Comparison of ENCODE assay signal across 19 cellular contexts in the genomic region with DNA sequence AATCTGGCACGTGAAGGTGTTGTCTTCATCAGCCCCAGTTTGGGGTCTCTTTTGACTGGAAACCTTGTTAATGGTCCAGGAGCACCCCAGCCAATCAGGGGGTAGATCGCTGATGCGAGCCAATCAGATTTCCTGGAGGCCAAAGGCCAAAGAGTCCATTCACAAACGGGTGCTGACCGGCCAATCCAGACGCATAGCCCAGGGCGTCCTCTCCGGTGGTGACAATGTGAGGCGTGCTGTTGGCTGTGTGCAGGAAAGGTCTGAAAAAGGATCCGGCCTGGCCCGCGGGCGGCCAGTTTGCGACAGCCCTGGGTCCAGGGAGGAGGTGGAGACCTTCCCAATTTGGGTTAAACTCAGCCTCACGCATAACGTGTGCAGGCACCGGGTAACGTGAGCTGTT. TPM values are rescaled to one million over a fixed set of nuclear protein-coding genes. Genes with fewer than 3 reads are reported as not detected.
A peak's percentile ranks its signal among the peaks of the same experiment; 100 is the strongest.
DNase-seq lines count a peak whose midpoint lies in the region; ATAC-seq and TF ChIP-seq lines count a peak whose summit lies in the region.
"Had no signal": no experiment of that assay in that cellular context is flagged by ENCODE, and none has a peak within 500 bp of the region (broad histone marks: within the 10 kb centered on the region; RNA-seq: fewer than 3 reads in every experiment).

No MANE protein-coding gene starts in this region.

- no peak overlapping the region for H3K27ac ChIP-seq in breast epithelium
- no peak overlapping the region for H3K27ac ChIP-seq in testis
- H3K27ac ChIP-seq in spleen = peak overlapping the region in 1 of 8 donors; percentile 13
- H3K27ac ChIP-seq: A549, sigmoid colon had no signal

- no peaks in the 10 kb centered on the region for H3K27me3 ChIP-seq in breast epithelium
- no peaks in the 10 kb centered on the region for H3K27me3 ChIP-seq in testis
- H3K27me3 ChIP-seq in spleen (replicated peaks in 1 of 7) = peaks cover 0 to 30% (median 0%) of the 10 kb centered on the region in 7 donors

- intact Hi-C loops in breast epithelium (cut with DNase I; ENCODE audit: low total_unique reads) = no loop called here
- intact Hi-C loops in testis (cut with DNase I; ENCODE audit: low total_unique reads) = no loop called here
- intact Hi-C loops in spleen (cut with DNase I; ENCODE audit: low total_unique reads) = no loop called here

- H3K4me1 ChIP-seq in breast epithelium = peaks cover 3 to 11% of the 10 kb centered on the region in 2 donors
- H3K4me1 ChIP-seq in testis = peaks cover 9% of the 10 kb centered on the region
- H3K4me1 ChIP-seq in spleen = peaks cover 30 to 73% (median 51%) of the 10 kb centered on the region in 6 donors

- in situ Hi-C loops in T47D (cut with HindIII; ENCODE audit: low pct_unique_long_range_greater_than_20kb, low sequenced_read_pairs) = no loop called here

- H3K36me3 ChIP-seq in breast epithelium (no peaks in the 10 kb centered on the region), testis (ENCODE audit: low read depth, missing control alignments) (no peaks in the 10 kb centered on the region), spleen (peaks cover 0 to 11% (median 0%) of the 10 kb centered on the region in 6 donors)
- H3K36me3 ChIP-seq: sigmoid colon had no signal

- DNase-seq in T47D (ENCODE audit: low read depth in 1 of 2, low spot score in 1 of 2) (peak; percentile 53 to 78), breast epithelium (ENCODE audit: low spot score in 2 of 2) (no peak), choroid plexus epithelial cell (ENCODE audit: low read depth) (peak; percentile 20), medulla oblongata (ENCODE audit: extremely low spot score) (peak; percentile 51), testis (peak; percentile 67), spleen (no peak)
- DNase-seq in stimulated activated CD4-positive, alpha-beta T cell treated with anti-CD3 and anti-CD28 coated beads, Interleukin-2, amount 100 ng/mL, for 48 hours = no peak
- DNase-seq: activated CD4-positive, alpha-beta memory T cell treated with anti-CD3 and anti-CD28 coated beads for 36 hours; activated T-cell treated with anti-CD3 and anti-CD28 coated beads, Interleukin-2, amount 50 U/mL, for 48 hours; CD8-positive, alpha-beta memory T cell; cerebellar nuclear complex; GF-D8; KG1; NCI-H1092 treated with DMSO at 0.1 percent for 48 hours; sigmoid colon had no signal

- 36 to 40% methylated on average over 12 to 18 of the region's 18 CpGs for WGBS in testis, 2 donors
- 63 to 84% (median 71%) methylated on average over 18 of the region's 18 CpGs for WGBS in spleen, 5 donors

- TF ChIP-seq CTCF in breast epithelium (IDR thresholded peaks at IDR 0.05) (no peak), choroid plexus epithelial cell (conservative IDR thresholded peaks at IDR 0.05; ENCODE audit: low read depth, low read length) (no peak), testis (IDR thresholded peaks at IDR 0.05) (no peak), spleen (IDR thresholded peaks at IDR 0.05 in 8 of 11, conservative IDR thresholded peaks at IDR 0.05 in 3 of 11) (no peak)

- ATAC-seq in GM18519 (IDR thresholded peaks at IDR 0.05; ENCODE audit: low FRiP score, unreplicated experiment) = no peak
- ATAC-seq: A549; stimulated activated effector memory CD8-positive, alpha-beta T cell treated with anti-CD3 and anti-CD28 coated beads, Interleukin-12 subunit alpha, Interleukin-12 subunit beta, amount 100 ng/mL, for 72 hours had no signal

- TF ChIP-seq POLR2A in breast epithelium (IDR thresholded peaks at IDR 0.05) (no peak), testis (IDR thresholded peaks at IDR 0.05) (no peak), spleen (IDR thresholded peaks at IDR 0.05) (no peak)

- H3K4me3 ChIP-seq in breast epithelium = no peak overlapping the region
- no peak overlapping the region for H3K4me3 ChIP-seq in choroid plexus epithelial cell (ENCODE audit: low read depth, low read length)
- no peak overlapping the region for H3K4me3 ChIP-seq in testis
- H3K4me3 ChIP-seq in spleen = no peak overlapping the region
- H3K4me3 ChIP-seq: A549, sigmoid colon had no signal

- no peaks in the 10 kb centered on the region for H3K9me3 ChIP-seq in breast epithelium
- H3K9me3 ChIP-seq in testis = no peaks in the 10 kb centered on the region
- no peaks in the 10 kb centered on the region for H3K9me3 ChIP-seq in spleen
- H3K9me3 ChIP-seq: A549, sigmoid colon had no signal

RNA-seq across cellular contexts. Expression of a gene that starts 3.1 kb away (rescaled TPM):
- 1 to 10 TPM; 5.6 to 8.5 (median 6.2) TPM for total RNA-seq in breast epithelium
- 10 to 100 TPM in 1 of 2 donors, 1 to 10 TPM in 1; 9.7 to 11.2 TPM for total RNA-seq in testis
- polyA plus RNA-seq in testis (ENCODE audit: insufficient read depth, low read depth, low replicate concordance) = 5.0 TPM
- total RNA-seq in spleen = 10 to 100 TPM; 31.3 to 52.7 (median 39.4) TPM
- 10 to 100 TPM in 2 of 3 donors, 1 to 10 TPM in 1; 8.9 to 17.1 (median 16.1) TPM for polyA plus RNA-seq in spleen

RNA-seq across cellular contexts. Expression of a gene that starts 14.0 kb away (rescaled TPM):
- total RNA-seq in breast epithelium (1 to 10 TPM in 2 of 3 donors, under 1 TPM in 1; 0.98 to 2.1 (median 1.6) TPM), testis (1 to 10 TPM in 1 of 2 donors, under 1 TPM in 1; 0.39 to 2.5 TPM), spleen (10 to 100 TPM; 19.7 to 31.6 (median 25.3) TPM)
- polyA plus RNA-seq in testis (ENCODE audit: insufficient read depth, low read depth, low replicate concordance) (1.8 TPM), spleen (10 to 100 TPM in 2 of 3 donors, 1 to 10 TPM in 1; 9.9 to 21.5 (median 14.8) TPM)
- total RNA-seq: epithelial cell of proximal tubule had no signal
- polyA plus RNA-seq: A549 had no signal

RNA-seq across cellular contexts. Expression of a gene that starts 52.3 kb away (rescaled TPM):
- total RNA-seq in breast epithelium = 10 to 100 TPM in 1 of 3 donors, 1 to 10 TPM in 2; 8.6 to 12.1 (median 8.8) TPM
- 10 to 100 TPM; 87.6 to 94.3 TPM for total RNA-seq in testis
- 21.0 TPM for polyA plus RNA-seq in testis (ENCODE audit: insufficient read depth, low read depth, low replicate concordance)
- total RNA-seq in spleen = 10 to 100 TPM in 6 of 7 donors, 1 to 10 TPM in 1; 6.6 to 22.7 (median 16.3) TPM
- polyA plus RNA-seq in spleen = 1 to 10 TPM; 4.2 to 5.1 (median 4.9) TPM

Comparison
In these comparisons a context has a peak if more than half of its experiments do, and no peak if none do; other contexts are left out.
1. DNase-seq: peak in T47D (2 of 2), choroid plexus epithelial cell (single experiment), medulla oblongata (single experiment) and testis (single experiment); none in breast epithelium (0 of 2), stimulated activated CD4-positive, alpha-beta T cell treated with anti-CD3 and anti-CD28 coated beads, Interleukin-2, amount 100 ng/mL, for 48 hours (0 of 2) and spleen (single experiment).
2. RNA of a gene that starts 14.0 kb away (total RNA-seq): 19.7 to 31.6 TPM in spleen; 0.39 to 2.5 TPM in testis and 0.98 to 2.1 TPM in breast epithelium; every median in the first group is over 4 times any median in the second.